In genomic region chr6:136927313-136927712, GRCh38 we compare ENCODE assay signal across 9 cellular contexts. TPM values are rescaled to one million over a fixed set of nuclear protein-coding genes. Genes with fewer than 3 reads are reported as not detected.
DNase-seq lines count a peak whose midpoint lies in the region; ATAC-seq and TF ChIP-seq lines count a peak whose summit lies in the region.
"Had no signal": no experiment of that assay in that cellular context is flagged by ENCODE, and none has a peak within 500 bp of the region (broad histone marks: within the 10 kb centered on the region; RNA-seq: fewer than 3 reads in every experiment).

No MANE protein-coding gene starts in this region.

- intact Hi-C loops in activated T-helper 1 cell treated with anti-CD3 and anti-CD28 coated beads, Interleukin-12 subunit alpha, Interleukin-12 subunit beta, Interleukin-2, Interleukin-4 antibody, amounts not matched to agents 30 ng/mL and 10 ng/mL and 1 ng/mL, durations not matched to agents 14 hours and 24 hours and 36 hours (cut with micrococcal nuclease), result loop anchor here (10.0 kb wide), 2 partner anchors 283 to 323 kb away; no protein-coding TSS in a partner anchor

- no peaks in the 10 kb centered on the region; the same call in none of the 2 replicates for H3K27me3 ChIP-seq in GM06990 (replicated peaks; ENCODE audit: control insufficient read depth, insufficient read depth, low read length)

- ATAC-seq in GM19324 (IDR thresholded peaks at IDR 0.05; ENCODE audit: low FRiP score, unreplicated experiment), result no peak

- H3K4me3 ChIP-seq in GM06990 (replicated peaks; ENCODE audit: low read depth, low read length), result no peak overlapping the region
- H3K4me3 ChIP-seq: SK-N-MC had no signal

- no peaks in the 10 kb centered on the region for H3K36me3 ChIP-seq in GM06990 (ENCODE audit: control insufficient read depth, insufficient read depth, low read length)

- TF ChIP-seq CTCF in GM06990 (IDR thresholded peaks at IDR 0.05; ENCODE audit: insufficient read depth, low read length, poor library complexity, severe bottlenecking), result peak; percentile 42
- TF ChIP-seq CTCF in endothelial cell (IDR thresholded peaks at IDR 0.05; ENCODE audit: unreplicated experiment), result peak; percentile 15

- no peaks in the 10 kb centered on the region for H3K9me3 Mint-ChIP-seq in endothelial cell (ENCODE audit: unreplicated experiment)
- no peaks in the 10 kb centered on the region for H3K9me3 Mint-ChIP-seq in activated T-helper 1 cell treated with anti-CD3 and anti-CD28 coated beads, Interleukin-12 subunit alpha, Interleukin-12 subunit beta, Interleukin-2, Interleukin-4 antibody, amounts not matched to agents 30 ng/mL and 10 ng/mL and 1 ng/mL, durations not matched to agents 14 hours and 24 hours and 36 hours

- H3K27ac Mint-ChIP-seq in endothelial cell (ENCODE audit: unreplicated experiment), result no peak overlapping the region
- H3K27ac Mint-ChIP-seq in activated T-helper 1 cell treated with anti-CD3 and anti-CD28 coated beads, Interleukin-12 subunit alpha, Interleukin-12 subunit beta, Interleukin-2, Interleukin-4 antibody, amounts not matched to agents 30 ng/mL and 10 ng/mL and 1 ng/mL, durations not matched to agents 14 hours and 24 hours and 36 hours, result no peak overlapping the region

- no peak overlapping the region for H3K4me3 Mint-ChIP-seq in endothelial cell (ENCODE audit: unreplicated experiment)
- H3K4me3 Mint-ChIP-seq in activated T-helper 1 cell treated with anti-CD3 and anti-CD28 coated beads, Interleukin-12 subunit alpha, Interleukin-12 subunit beta, Interleukin-2, Interleukin-4 antibody, amounts not matched to agents 30 ng/mL and 10 ng/mL and 1 ng/mL, durations not matched to agents 14 hours and 24 hours and 36 hours, result no peak overlapping the region

- H3K4me1 Mint-ChIP-seq in endothelial cell (ENCODE audit: unreplicated experiment), result peaks cover 2% of the 10 kb centered on the region
- H3K4me1 Mint-ChIP-seq in activated T-helper 1 cell treated with anti-CD3 and anti-CD28 coated beads, Interleukin-12 subunit alpha, Interleukin-12 subunit beta, Interleukin-2, Interleukin-4 antibody, amounts not matched to agents 30 ng/mL and 10 ng/mL and 1 ng/mL, durations not matched to agents 14 hours and 24 hours and 36 hours (ENCODE audit: low read depth), result no peaks in the 10 kb centered on the region

- peak; percentile 51 for DNase-seq in 8988T
- no peak for DNase-seq in GM06990 (ENCODE audit: extremely low read depth, insufficient read length)
- DNase-seq in NAMALWA (ENCODE audit: low spot score), result peak; percentile 17
- DNase-seq in endothelial cell (ENCODE audit: low spot score), result peak; percentile 48
- no peak for DNase-seq in activated T-helper 1 cell treated with anti-CD3 and anti-CD28 coated beads, Interleukin-12 subunit alpha, Interleukin-12 subunit beta, Interleukin-2, Interleukin-4 antibody, amounts not matched to agents 30 ng/mL and 10 ng/mL and 1 ng/mL, durations not matched to agents 14 hours and 24 hours and 36 hours (ENCODE audit: low spot score)
- no peak for DNase-seq in activated effector memory CD4-positive, alpha-beta T cell treated with anti-CD3 and anti-CD28 coated beads, Interleukin-2, amount 50 U/mL, for 16 hours
- no peak for DNase-seq in DMS79 (lab: John Stamatoyannopoulos, UW)

- peaks cover 10% of the 10 kb centered on the region for H3K27me3 Mint-ChIP-seq in endothelial cell (ENCODE audit: unreplicated experiment)
- H3K27me3 Mint-ChIP-seq in activated T-helper 1 cell treated with anti-CD3 and anti-CD28 coated beads, Interleukin-12 subunit alpha, Interleukin-12 subunit beta, Interleukin-2, Interleukin-4 antibody, amounts not matched to agents 30 ng/mL and 10 ng/mL and 1 ng/mL, durations not matched to agents 14 hours and 24 hours and 36 hours (ENCODE audit: insufficient read depth), result peaks cover 42% of the 10 kb centered on the region

- no peaks in the 10 kb centered on the region for H3K36me3 Mint-ChIP-seq in endothelial cell (ENCODE audit: low read depth, unreplicated experiment)
- no peaks in the 10 kb centered on the region for H3K36me3 Mint-ChIP-seq in activated T-helper 1 cell treated with anti-CD3 and anti-CD28 coated beads, Interleukin-12 subunit alpha, Interleukin-12 subunit beta, Interleukin-2, Interleukin-4 antibody, amounts not matched to agents 30 ng/mL and 10 ng/mL and 1 ng/mL, durations not matched to agents 14 hours and 24 hours and 36 hours (ENCODE audit: low read depth)

RNA-seq across cellular contexts. Expression of gene SLC35D3, which starts 5.2 kb away (rescaled TPM):
- not detected for total RNA-seq in endothelial cell (ENCODE audit: unreplicated experiment)
- not detected in 2 replicates for total RNA-seq in activated T-helper 1 cell treated with anti-CD3 and anti-CD28 coated beads, Interleukin-12 subunit alpha, Interleukin-12 subunit beta, Interleukin-2, Interleukin-4 antibody, amounts not matched to agents 30 ng/mL and 10 ng/mL and 1 ng/mL, durations not matched to agents 14 hours and 24 hours and 36 hours

Comparison
In these comparisons a context has a peak if more than half of its experiments do, and no peak if none do; other contexts are left out.
1. DNase-seq: peak in 8988T (single experiment), NAMALWA (single experiment) and endothelial cell (single experiment); none in GM06990 (single experiment), activated T-helper 1 cell treated with anti-CD3 and anti-CD28 coated beads, Interleukin-12 subunit alpha, Interleukin-12 subunit beta, Interleukin-2, Interleukin-4 antibody, amounts not matched to agents 30 ng/mL and 10 ng/mL and 1 ng/mL, durations not matched to agents 14 hours and 24 hours and 36 hours (single experiment), activated effector memory CD4-positive, alpha-beta T cell treated with anti-CD3 and anti-CD28 coated beads, Interleukin-2, amount 50 U/mL, for 16 hours (single experiment) and DMS79 (single experiment).